7 cellular contexts compared by ENCODE assay signal in genomic region chrX:16161173-16161572, GRCh38. TPM values are rescaled to one million over a fixed set of nuclear protein-coding genes. Genes with fewer than 3 reads are reported as not detected.
"Had no signal": no experiment of that assay in that cellular context is flagged by ENCODE, and none has a peak within 500 bp of the region (broad histone marks: within the 10 kb centered on the region; RNA-seq: fewer than 3 reads in every experiment).

No MANE protein-coding gene starts in this region.

RNA-seq across cellular contexts. Expression of gene MAGEB17, which starts 6.1 kb away (rescaled TPM):
- total RNA-seq: frontal cortex, liver, lung microvascular endothelial cell, right lobe of liver, stomach, thoracic aorta, urinary bladder had no signal
- polyA plus RNA-seq: liver, urinary bladder had no signal

RNA-seq across cellular contexts. Expression of gene GRPR, which starts 37.8 kb away (rescaled TPM):
- total RNA-seq: right lobe of liver, thoracic aorta had no signal
- polyA plus RNA-seq: liver had no signal
